ENCODE assay signal across 23 cellular contexts in the genomic region with DNA sequence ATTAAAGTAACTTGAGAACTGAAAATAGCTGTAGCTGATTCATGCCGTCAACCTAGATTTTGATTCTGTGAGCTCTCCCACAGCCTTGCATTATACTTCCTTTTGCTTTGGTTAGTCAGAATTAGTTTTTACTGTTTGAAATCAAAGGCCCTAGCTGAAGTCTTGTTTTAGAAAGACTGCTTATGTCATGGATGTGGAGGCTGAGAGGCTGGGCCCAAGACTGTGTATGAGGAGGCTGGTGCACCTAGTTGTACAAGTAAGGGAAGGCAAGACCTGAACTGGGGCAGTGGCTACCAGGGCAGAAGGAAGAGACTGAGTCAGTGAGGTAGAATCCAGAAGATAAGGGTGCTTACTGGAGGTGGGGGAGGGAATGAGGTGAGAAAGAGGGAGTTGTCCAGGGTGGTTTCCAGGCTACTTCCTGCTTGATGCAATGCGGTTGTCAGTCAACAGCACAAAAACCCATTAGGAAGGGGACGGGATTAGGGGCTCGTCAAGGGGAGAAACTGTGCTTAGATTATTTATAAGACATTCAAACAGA.
"Had no signal": no experiment of that assay in that cellular context is flagged by ENCODE, and none has a peak within 500 bp of the region (broad histone marks: within the 10 kb centered on the region; RNA-seq: fewer than 3 reads in every experiment).

No MANE protein-coding gene starts in this region.

- H3K27ac Mint-ChIP-seq: activated B cell treated with CpG ODN at 0.5 μM for 24 hours; activated CD4-positive, alpha-beta T cell treated with anti-CD3 and anti-CD28 coated beads for 36 hours; activated CD8-positive, alpha-beta T cell treated with anti-CD3 and anti-CD28 coated beads for 36 hours; nephron progenitor cell had no signal

- H3K27me3 Mint-ChIP-seq: activated CD4-positive, alpha-beta T cell treated with anti-CD3 and anti-CD28 coated beads for 36 hours; activated CD8-positive, alpha-beta T cell treated with anti-CD3 and anti-CD28 coated beads for 36 hours had no signal

- DNase-seq: activated B cell treated with CpG ODN at 0.5 μM for 24 hours; activated CD4-positive, alpha-beta T cell treated with anti-CD3 and anti-CD28 coated beads for 36 hours; activated CD8-positive, alpha-beta T cell treated with anti-CD3 and anti-CD28 coated beads for 36 hours; activated effector memory CD4-positive, alpha-beta T cell treated with Interleukin-2 at 50 U/mL for 16 hours; activated naive CD4-positive, alpha-beta T cell treated with anti-CD3 and anti-CD28 coated beads, Interleukin-2, amount 50 U/mL, for 16 hours; activated T-cell treated with anti-CD3 and anti-CD28 coated beads, Interleukin-2, amount 50 U/mL, for 1 hour; brain microvascular endothelial cell; central memory CD4-positive, alpha-beta T cell; dermis blood vessel endothelial cell; effector CD8-positive, alpha-beta T cell; esophagus squamous epithelium; heart left ventricle; left cardiac atrium; nephron progenitor cell; pancreas; right lobe of liver; stimulated activated CD4-positive, alpha-beta T cell treated with anti-CD3 and anti-CD28 coated beads, Interleukin-1b, Interleukin-23, amount 100 ng/mL, for 48 hours; stomach; T1000; trophoblast cell; uterus had no signal

- H3K9me3 Mint-ChIP-seq: activated B cell treated with CpG ODN at 0.5 μM for 24 hours; activated CD8-positive, alpha-beta T cell treated with anti-CD3 and anti-CD28 coated beads for 36 hours had no signal

- H3K4me1 Mint-ChIP-seq: nephron progenitor cell had no signal

- H3K4me3 ChIP-seq: ascending aorta, esophagus squamous epithelium, heart left ventricle, pancreas, right lobe of liver, skin epidermis, stomach, uterus had no signal

- H3K4me3 Mint-ChIP-seq: activated B cell treated with CpG ODN at 0.5 μM for 24 hours; activated CD4-positive, alpha-beta T cell treated with anti-CD3 and anti-CD28 coated beads for 36 hours; activated CD8-positive, alpha-beta T cell treated with anti-CD3 and anti-CD28 coated beads for 36 hours; nephron progenitor cell had no signal

- ATAC-seq: activated CD4-positive, alpha-beta T cell treated with anti-CD3 and anti-CD28 coated beads for 36 hours; activated CD8-positive, alpha-beta T cell treated with anti-CD3 and anti-CD28 coated beads for 36 hours; heart left ventricle; left cardiac atrium; pancreas; right lobe of liver had no signal
